In genomic region chr2:96832751-96833507, GRCh38 we compare ENCODE assay signal across 1 cellular context.
TF ChIP-seq lines count a peak whose summit lies in the region.

No MANE protein-coding gene starts in this region.

TF ChIP-seq in endothelial cell of umbilical vein, 7 proteins besides CTCF, POLR2A, EP300 and RAD21:
- no peak for TF ChIP-seq FOS (IDR thresholded peaks at IDR 0.05; ENCODE audit: borderline replicate concordance, insufficient read depth, low read length)
- TF ChIP-seq MYC (IDR thresholded peaks at IDR 0.05; ENCODE audit: low read depth, low read length): no peak
- no peak for TF ChIP-seq EZH2 (IDR thresholded peaks at IDR 0.05; ENCODE audit: borderline replicate concordance, low read depth, low read length, severe bottlenecking)
- no peak for TF ChIP-seq POLR2AphosphoS5 (IDR thresholded peaks at IDR 0.05; ENCODE audit: insufficient read depth, low read depth, low read length)
- no peak for TF ChIP-seq JUN (IDR thresholded peaks at IDR 0.05; ENCODE audit: borderline replicate concordance, insufficient read depth, insufficient read length, low read depth)
- TF ChIP-seq GATA2 (IDR thresholded peaks at IDR 0.05; ENCODE audit: insufficient read depth, insufficient read length, low read depth, low read length): no peak
- TF ChIP-seq MAX (IDR thresholded peaks at IDR 0.05; ENCODE audit: insufficient read depth, insufficient read length): no peak
